10 cellular contexts compared by ENCODE assay signal in genomic region chr1:66276229-66276628, GRCh38.
DNase-seq lines count a peak whose midpoint lies in the region; ATAC-seq, FAIRE-seq and TF ChIP-seq lines count a peak whose summit lies in the region.
"Had no signal": no experiment of that assay in that cellular context is flagged by ENCODE, and none has a peak within 500 bp of the region (broad histone marks: within the 10 kb centered on the region; RNA-seq: fewer than 3 reads in every experiment).

No MANE protein-coding gene starts in this region.

- no peaks in the 10 kb centered on the region for H3K27me3 ChIP-seq in dorsolateral prefrontal cortex

- intact Hi-C loops in dorsolateral prefrontal cortex (cut with DNase I): loop anchor here (5.0 kb wide), 2 partner anchors 56 to 76 kb away; no protein-coding TSS in a partner anchor

- DNase-seq in GM13977 (ENCODE audit: low spot score) (peak; percentile 44), GM20000 (ENCODE audit: low spot score) (peak; percentile 34), dorsolateral prefrontal cortex (no peak), D721Med (ENCODE audit: insufficient read length, low spot score) (no peak), urothelium cell line (ENCODE audit: low spot score) (no peak), NCI-H1105 (lab: John Stamatoyannopoulos, UW) (no peak), NCI-H1092 (lab: John Stamatoyannopoulos, UW) (no peak)
- DNase-seq: activated CD4-positive, alpha-beta T cell treated with anti-CD3 and anti-CD28 coated beads, Interleukin-2, amount 50 U/mL, for 1 hour had no signal

- in situ Hi-C loops in GM13977 (cut with MboI; ENCODE audit: low pct_unique_long_range_greater_than_20kb, low sequenced_read_pairs, unreplicated experiment): no loop called here

- FAIRE-seq in D721Med (lab: Jason Lieb, UNC): no peak
- no peak for FAIRE-seq in urothelium cell line (lab: Jason Lieb, UNC)
- FAIRE-seq: H1 had no signal

- peak overlapping the region in 3 of 59 donors; percentile 4 to 22 (median 11) for H3K4me3 ChIP-seq in dorsolateral prefrontal cortex

- TF ChIP-seq CTCF in GM13977 (IDR thresholded peaks at IDR 0.05; ENCODE audit: extremely low read depth, insufficient read depth, missing control alignments): no peak
- no peak for TF ChIP-seq CTCF in GM20000 (IDR thresholded peaks at IDR 0.05; ENCODE audit: extremely low read depth, missing control alignments)
- no peak for TF ChIP-seq CTCF in dorsolateral prefrontal cortex (IDR thresholded peaks at IDR 0.05 in 54 of 56, conservative IDR thresholded peaks at IDR 0.05 in 2 of 56; ENCODE audit: low read depth in 1 of 56, partially characterized antibody in 56 of 56)
- no peak for TF ChIP-seq CTCF in D721Med (IDR thresholded peaks at IDR 0.05; ENCODE audit: insufficient read depth, missing control alignments)

- H3K27ac ChIP-seq in dorsolateral prefrontal cortex: peak overlapping the region; percentile 35 to 98 (median 92)

- ATAC-seq in HG03442 (IDR thresholded peaks at IDR 0.05; ENCODE audit: unreplicated experiment): peak; percentile 77

Comparison
In these comparisons a context has a peak if more than half of its experiments do, and no peak if none do; other contexts are left out.
1. DNase-seq: peak in GM13977 (single experiment) and GM20000 (single experiment); none in dorsolateral prefrontal cortex (0 of 10), D721Med (single experiment), urothelium cell line (single experiment), NCI-H1105 (single experiment) and NCI-H1092 (single experiment).